In genomic region chr6:21937466-21937865, GRCh38 we compare ENCODE assay signal across 18 cellular contexts.
"Had no signal": no experiment of that assay in that cellular context is flagged by ENCODE, and none has a peak within 500 bp of the region (broad histone marks: within the 10 kb centered on the region; RNA-seq: fewer than 3 reads in every experiment).

No MANE protein-coding gene starts in this region.

- H3K9me3 Mint-ChIP-seq: stimulated activated naive CD8-positive, alpha-beta T cell treated with anti-CD3 and anti-CD28 coated beads, Interleukin-15, Interleukin-2, amounts not matched to agents 100 ng/mL and 50 ng/mL, for 24 hours had no signal

- H3K36me3 ChIP-seq: colonic mucosa, ovary, upper lobe of right lung had no signal

- H3K4me1 ChIP-seq: colonic mucosa, foreskin keratinocyte, upper lobe of right lung had no signal

- H3K9me3 ChIP-seq: colonic mucosa, ovary, upper lobe of right lung had no signal

- H3K27me3 Mint-ChIP-seq: activated CD8-positive, alpha-beta T cell treated with anti-CD3 and anti-CD28 coated beads for 36 hours; activated naive CD8-positive, alpha-beta T cell; stimulated activated naive CD8-positive, alpha-beta T cell treated with anti-CD3 and anti-CD28 coated beads, Interleukin-15, Interleukin-2, amounts not matched to agents 100 ng/mL and 50 ng/mL, for 24 hours; T-helper 17 cell had no signal

- H3K27ac ChIP-seq: colonic mucosa, foreskin keratinocyte, ovary, upper lobe of right lung had no signal

- H3K4me3 Mint-ChIP-seq: activated CD8-positive, alpha-beta T cell treated with anti-CD3 and anti-CD28 coated beads for 36 hours; activated naive CD8-positive, alpha-beta T cell; activated T-cell treated with anti-CD3 and anti-CD28 coated beads, Interleukin-2, amount 50 U/mL, for 72 hours; neural crest cell; stimulated activated naive CD8-positive, alpha-beta T cell treated with anti-CD3 and anti-CD28 coated beads, Interleukin-15, Interleukin-2, amounts not matched to agents 100 ng/mL and 50 ng/mL, for 24 hours; T-helper 17 cell had no signal

- H3K27ac Mint-ChIP-seq: activated CD8-positive, alpha-beta T cell treated with anti-CD3 and anti-CD28 coated beads for 36 hours; activated naive CD8-positive, alpha-beta T cell; activated T-cell treated with anti-CD3 and anti-CD28 coated beads, Interleukin-2, amount 50 U/mL, for 72 hours; stimulated activated naive CD8-positive, alpha-beta T cell treated with anti-CD3 and anti-CD28 coated beads, Interleukin-15, Interleukin-2, amounts not matched to agents 100 ng/mL and 50 ng/mL, for 24 hours; T-helper 17 cell had no signal

- ATAC-seq: activated CD8-positive, alpha-beta T cell treated with anti-CD3 and anti-CD28 coated beads for 36 hours; activated T-cell treated with anti-CD3 and anti-CD28 coated beads, Interleukin-2, amount 50 U/mL, for 72 hours; foreskin keratinocyte; sciatic nerve; T-helper 17 cell; upper lobe of right lung had no signal

- H3K36me3 Mint-ChIP-seq: activated naive CD8-positive, alpha-beta T cell had no signal

- H3K4me3 ChIP-seq: colonic mucosa, ovary, upper lobe of right lung had no signal

- H3K4me1 Mint-ChIP-seq: T-helper 17 cell had no signal

- H3K27me3 ChIP-seq: colonic mucosa, foreskin keratinocyte, ovary, upper lobe of right lung had no signal

- DNase-seq: activated CD4-positive, alpha-beta T cell treated with anti-CD3 and anti-CD28 coated beads for 4 hours; activated CD8-positive, alpha-beta memory T cell treated with anti-CD3 and anti-CD28 coated beads, Interleukin-2, amount 50 U/mL, for 4 hours; activated CD8-positive, alpha-beta T cell treated with anti-CD3 and anti-CD28 coated beads for 36 hours; activated gamma-delta T cell treated with Interleukin-2 at 50 U/mL for 16 hours; activated T-cell treated with anti-CD3 and anti-CD28 coated beads, Interleukin-2, amount 50 U/mL, for 72 hours; amniotic stem cell; colonic mucosa; effector CD4-positive, alpha-beta T cell; foreskin keratinocyte; glutamatergic neuron; hypothalamus; ovary; T-helper 17 cell; upper lobe of right lung had no signal
